16 cellular contexts compared by ENCODE assay signal in the genomic region with DNA sequence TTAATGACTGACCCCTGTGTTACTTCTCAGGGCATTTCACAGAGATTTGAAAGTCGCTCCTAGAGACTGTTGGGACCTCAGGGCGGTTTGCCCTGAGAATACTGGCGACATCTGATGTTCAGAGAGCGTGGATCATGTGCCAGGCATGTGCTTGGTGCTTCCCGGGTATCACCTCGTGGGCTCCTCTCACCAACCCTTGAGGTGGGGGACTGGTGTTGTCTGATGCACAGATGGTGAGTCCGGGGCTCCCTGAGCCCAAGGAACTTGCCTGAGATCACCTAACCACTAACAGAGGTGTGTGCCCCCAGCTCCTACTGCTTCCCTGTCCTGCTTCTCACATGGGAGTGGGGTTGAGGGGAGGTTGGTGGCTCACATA. TPM values are rescaled to one million over a fixed set of nuclear protein-coding genes. Genes with fewer than 3 reads are reported as not detected.
A peak's percentile ranks its signal among the peaks of the same experiment; 100 is the strongest.
DNase-seq lines count a peak whose midpoint lies in the region; ATAC-seq, FAIRE-seq and TF ChIP-seq lines count a peak whose summit lies in the region.
"Had no signal": no experiment of that assay in that cellular context is flagged by ENCODE, and none has a peak within 500 bp of the region (broad histone marks: within the 10 kb centered on the region; RNA-seq: fewer than 3 reads in every experiment).

No MANE protein-coding gene starts in this region.

- H3K4me2 ChIP-seq in HepG2 (ENCODE audit: low read depth, low read length) (no peak overlapping the region), trophoblast cell (ENCODE audit: low read length) (no peak overlapping the region)

- no peak for TF ChIP-seq RAD21 in liver (IDR thresholded peaks at IDR 0.05)
- no peak for TF ChIP-seq RAD21 in HepG2 (CRISPR knock-in tag; IDR thresholded peaks at IDR 0.05)

- H2BK120ac ChIP-seq in trophoblast cell (ENCODE audit: insufficient read depth, low read length, poor library complexity) = no peak overlapping the region

- H3K9me3 ChIP-seq in liver (ENCODE audit: control insufficient read depth in 4 of 4, low read length in 3 of 4) = no peaks in the 10 kb centered on the region
- no peaks in the 10 kb centered on the region for H3K9me3 ChIP-seq in HepG2 (ENCODE audit: low read length)
- H3K9me3 ChIP-seq in trophoblast cell (ENCODE audit: insufficient read depth, low read depth, low read length) = no peaks in the 10 kb centered on the region
- H3K9me3 ChIP-seq: breast epithelium, ovary had no signal

- DNase-seq in HepG2 (ENCODE audit: low spot score) (no peak), trophoblast cell (no peak), frontal cortex (ENCODE audit: low spot score in 2 of 2) (no peak), NCI-H1417 (lab: John Stamatoyannopoulos, UW) (no peak)
- DNase-seq: activated CD4-positive, alpha-beta T cell treated with anti-CD3 and anti-CD28 coated beads, Interleukin-2, amount 50 U/mL, for 1 hour; activated T-cell treated with anti-CD3 and anti-CD28 coated beads, Interleukin-2, amount 50 U/mL, for 1 hour; KG1; ovary had no signal

- peaks cover 0 to 6% (median 0%) of the 10 kb centered on the region in 4 donors for H3K36me3 ChIP-seq in liver (ENCODE audit: control insufficient read depth in 4 of 4, insufficient read depth in 3 of 4, low read depth in 1 of 4, low read length in 3 of 4)
- H3K36me3 ChIP-seq in HepG2 (replicated peaks in 1 of 2; ENCODE audit: control insufficient read depth in 1 of 2, insufficient read depth in 2 of 2, low read length in 2 of 2) = no peaks in the 10 kb centered on the region
- H3K36me3 ChIP-seq in trophoblast cell (ENCODE audit: control insufficient read depth in 1 of 2, insufficient read depth in 2 of 2, low read length in 2 of 2) = no peaks in the 10 kb centered on the region
- H3K36me3 ChIP-seq: breast epithelium, ovary had no signal

- H4K8ac ChIP-seq in trophoblast cell (ENCODE audit: low read depth, low read length) = no peak overlapping the region

- no peak overlapping the region for H3K14ac ChIP-seq in trophoblast cell (ENCODE audit: low read length)

- no peak overlapping the region for H4K91ac ChIP-seq in trophoblast cell (ENCODE audit: low read depth, low read length)

- no peak overlapping the region for H3K4me3 Mint-ChIP-seq in activated T-helper 17 cell treated with anti-CD3 and anti-CD28 coated beads, Interleukin-2, amount 50 U/mL, for 72 hours
- H3K4me3 Mint-ChIP-seq: stimulated activated effector memory CD8-positive, alpha-beta T cell treated with anti-CD3 and anti-CD28 coated beads, Interleukin-12 subunit alpha, Interleukin-12 subunit beta, amount 100 ng/mL, for 72 hours had no signal

- BruUV-seq in HepG2 (replicated peaks; lab: Mats Ljungman, UMichigan) = no TSS peak

- no peaks in the 10 kb centered on the region for H3K36me3 Mint-ChIP-seq in activated T-helper 17 cell treated with anti-CD3 and anti-CD28 coated beads, Interleukin-2, amount 50 U/mL, for 72 hours (ENCODE audit: low read depth)
- H3K36me3 Mint-ChIP-seq: activated naive CD4-positive, alpha-beta T cell treated with anti-CD3 and anti-CD28 coated beads, Interleukin-2, amount 50 U/mL, for 72 hours; stimulated activated effector memory CD8-positive, alpha-beta T cell treated with anti-CD3 and anti-CD28 coated beads, Interleukin-12 subunit alpha, Interleukin-12 subunit beta, amount 100 ng/mL, for 72 hours had no signal

- no peaks in the 10 kb centered on the region for H4K20me1 ChIP-seq in HepG2 (ENCODE audit: insufficient read depth, low read length)

- H3K23ac ChIP-seq in trophoblast cell (ENCODE audit: low read length) = no peak overlapping the region

- peak overlapping the region; percentile 45 for H2BK12ac ChIP-seq in trophoblast cell (ENCODE audit: low read length)

- H3K79me2 ChIP-seq in HepG2 (ENCODE audit: insufficient read depth, low read length) = no peaks in the 10 kb centered on the region
- H3K79me2 ChIP-seq in trophoblast cell (ENCODE audit: control insufficient read depth, insufficient read depth, low read length, poor library complexity) = peaks cover 1% of the 10 kb centered on the region

- H3K27me3 ChIP-seq in liver (ENCODE audit: control insufficient read depth in 4 of 4, insufficient read depth in 4 of 4, low read length in 3 of 4) (no peaks in the 10 kb centered on the region), HepG2 (ENCODE audit: control insufficient read depth in 1 of 2, insufficient read depth in 2 of 2, low read length in 2 of 2) (no peaks in the 10 kb centered on the region), trophoblast cell (ENCODE audit: insufficient read depth, low read length) (no peaks in the 10 kb centered on the region)
- H3K27me3 ChIP-seq: breast epithelium, ovary had no signal

- TF ChIP-seq CTCF in liver (IDR thresholded peaks at IDR 0.05; ENCODE audit: low read depth, low read length, missing input control) = no peak
- TF ChIP-seq CTCF in HepG2 (CRISPR knock-in tag; IDR thresholded peaks at IDR 0.05) = no peak

- no peak overlapping the region for H3K9ac ChIP-seq in liver (ENCODE audit: low read depth in 1 of 2, low read length in 2 of 2)
- no peak overlapping the region for H3K9ac ChIP-seq in HepG2 (ENCODE audit: insufficient read depth, low read depth, low read length)
- H3K9ac ChIP-seq in trophoblast cell (ENCODE audit: low read length) = no peak overlapping the region

- TF ChIP-seq POLR2A in HepG2 (IDR thresholded peaks at IDR 0.05; ENCODE audit: insufficient read depth in 1 of 2, low read depth in 2 of 2, low read length in 2 of 2) = no peak
- no peak for TF ChIP-seq POLR2A in GM18505 (IDR thresholded peaks at IDR 0.05; ENCODE audit: borderline replicate concordance, extremely low read depth, insufficient read depth, insufficient read length)

- no peaks in the 10 kb centered on the region for H3K4me1 Mint-ChIP-seq in activated T-helper 17 cell treated with anti-CD3 and anti-CD28 coated beads, Interleukin-2, amount 50 U/mL, for 72 hours

- H4K12ac ChIP-seq in trophoblast cell (ENCODE audit: low read depth, low read length) = no peak overlapping the region

- H3K18ac ChIP-seq in trophoblast cell (ENCODE audit: low read length) = no peak overlapping the region

- H3K4ac ChIP-seq in trophoblast cell (ENCODE audit: low read depth, low read length) = no peak overlapping the region

- H2AK5ac ChIP-seq in trophoblast cell (ENCODE audit: low read length) = peak overlapping the region; percentile 47

- 76% methylated on average over 7 of the region's 7 CpGs for WGBS in liver
- 97% methylated on average over 3 of the region's 7 CpGs for WGBS in HepG2 (ENCODE audit: low lambda C conversion rate)
- no CpG with 5 or more reads among the region's 7 CpGs for WGBS in trophoblast cell (ENCODE audit: extremely low coverage, insufficient coverage, insufficient read length)

- H3K9me3 Mint-ChIP-seq in activated T-helper 17 cell treated with anti-CD3 and anti-CD28 coated beads, Interleukin-2, amount 50 U/mL, for 72 hours = no peaks in the 10 kb centered on the region
- H3K9me3 Mint-ChIP-seq: activated naive CD4-positive, alpha-beta T cell treated with anti-CD3 and anti-CD28 coated beads, Interleukin-2, amount 50 U/mL, for 72 hours; stimulated activated effector memory CD8-positive, alpha-beta T cell treated with anti-CD3 and anti-CD28 coated beads, Interleukin-12 subunit alpha, Interleukin-12 subunit beta, amount 100 ng/mL, for 72 hours had no signal

- TF ChIP-seq EP300 in HepG2 (IDR thresholded peaks at IDR 0.05; ENCODE audit: low read depth in 2 of 2, low read length in 2 of 2) (no peak), HepG2 (CRISPR knock-in tag; IDR thresholded peaks at IDR 0.05; ENCODE audit: borderline replicate concordance) (no peak)

- in situ Hi-C loops in HepG2 (cut with HindIII; ENCODE audit: extremely low pct_ligation_motif_present, low pct_unique_long_range_greater_than_20kb) = no loop called here

- no peak overlapping the region for H3K27ac Mint-ChIP-seq in activated T-helper 17 cell treated with anti-CD3 and anti-CD28 coated beads, Interleukin-2, amount 50 U/mL, for 72 hours
- H3K27ac Mint-ChIP-seq: activated naive CD4-positive, alpha-beta T cell treated with anti-CD3 and anti-CD28 coated beads, Interleukin-2, amount 50 U/mL, for 72 hours; stimulated activated effector memory CD8-positive, alpha-beta T cell treated with anti-CD3 and anti-CD28 coated beads, Interleukin-12 subunit alpha, Interleukin-12 subunit beta, amount 100 ng/mL, for 72 hours had no signal

- H3K4me3 ChIP-seq in liver (ENCODE audit: low read depth in 1 of 3, low read length in 3 of 3) = no peak overlapping the region
- H3K4me3 ChIP-seq in HepG2 (replicated peaks in 1 of 3; ENCODE audit: insufficient read depth in 1 of 3, low read depth in 2 of 3, low read length in 3 of 3) = no peak overlapping the region
- H3K4me3 ChIP-seq in trophoblast cell (ENCODE audit: low read depth, low read length) = no peak overlapping the region
- H3K4me3 ChIP-seq: breast epithelium, ovary had no signal

- no peak overlapping the region for H2AFZ ChIP-seq in HepG2 (ENCODE audit: low read length)
- H2AFZ ChIP-seq in trophoblast cell (ENCODE audit: insufficient read depth, low read length, poor library complexity) = no peak overlapping the region

- POLR2A ChIA-PET in HepG2 (lab: Yijun Ruan, JAX) = interaction anchor here (1.3 kb wide), 1 partner anchor 9 kb away, joined by 5 read pairs; no protein-coding TSS in a partner anchor

- H3K27me3 Mint-ChIP-seq in activated T-helper 17 cell treated with anti-CD3 and anti-CD28 coated beads, Interleukin-2, amount 50 U/mL, for 72 hours = peaks cover 38% of the 10 kb centered on the region

- FAIRE-seq in HepG2 (lab: Jason Lieb, UNC) (no peak), frontal cortex (lab: Jason Lieb, UNC) (no peak)

- intact Hi-C loops in HepG2 (cut with micrococcal nuclease; ENCODE audit: unreplicated experiment) = no loop called here

- H3K4me1 ChIP-seq in liver (ENCODE audit: control insufficient read depth in 4 of 4, insufficient read depth in 4 of 4, low read length in 3 of 4) (peaks cover 42 to 68% (median 57%) of the 10 kb centered on the region in 4 donors), HepG2 (ENCODE audit: insufficient read depth, low read length) (peaks cover 64% of the 10 kb centered on the region), trophoblast cell (ENCODE audit: control insufficient read depth in 1 of 2, insufficient read depth in 2 of 2, low read length in 2 of 2) (peaks cover 58 to 67% of the 10 kb centered on the region in 2 experiments)

- ATAC-seq in HepG2 (no peak), GM18505 (IDR thresholded peaks at IDR 0.05; ENCODE audit: unreplicated experiment) (no peak)
- no peak for ATAC-seq in activated T-helper 17 cell treated with anti-CD3 and anti-CD28 coated beads, Interleukin-2, amount 50 U/mL, for 72 hours (replicated peaks)
- ATAC-seq: stimulated activated effector memory CD8-positive, alpha-beta T cell treated with anti-CD3 and anti-CD28 coated beads, Interleukin-12 subunit alpha, Interleukin-12 subunit beta, amount 100 ng/mL, for 72 hours had no signal

- CTCF ChIA-PET in HepG2 (lab: Yijun Ruan, JAX; ENCODE audit: low intra/inter-chr PET ratio, low total read pairs) = no interaction called here

- H3K27ac ChIP-seq in liver (ENCODE audit: low read depth in 1 of 2, low read length in 2 of 2) (no peak overlapping the region), HepG2 (ENCODE audit: extremely low read length, insufficient read depth, low read length) (no peak overlapping the region), cingulate gyrus (ENCODE audit: low read depth, low read length) (peak overlapping the region; percentile 3), trophoblast cell (ENCODE audit: low read depth, low read length) (no peak overlapping the region)
- H3K27ac ChIP-seq: HL-60, ovary had no signal

- H2BK5ac ChIP-seq in trophoblast cell (ENCODE audit: low read depth, low read length, poor library complexity) = no peak overlapping the region

- peaks cover 15% of the 10 kb centered on the region for H3K79me1 ChIP-seq in trophoblast cell (ENCODE audit: low read length)

RNA-seq across cellular contexts. Expression of gene ATOH8, which starts 16.2 kb away (rescaled TPM):
- 10 to 100 TPM in 1 of 2 donors, under 1 TPM in 1; 0.33 to 37.7 TPM for total RNA-seq in liver
- 10 to 100 TPM; 20.4 to 33.2 TPM for polyA plus RNA-seq in liver
- total RNA-seq in HepG2 (2016; rRNA removed; fragmentation: Illumina TruSeq; extraction: Trizol) = 0.11 and 0.13 TPM in 2 replicates
- 0.10 TPM in 1 of 2 replicates, not detected in the other for total RNA-seq in HepG2 (2016; cell fraction: cytosol; rRNA removed; fragmentation: Illumina TruSeq; extraction: Trizol; ENCODE audit: low read depth)
- total RNA-seq in HepG2 (2016; cell fraction: insoluble cytoplasmic fraction; rRNA removed; fragmentation: Illumina TruSeq; extraction: Trizol) = 0.13 and 0.21 TPM in 2 replicates
- 0.12 and 0.21 TPM in 2 replicates for total RNA-seq in HepG2 (2016; cell fraction: membrane; rRNA removed; fragmentation: Illumina TruSeq; extraction: Trizol)
- 0.34 and 0.38 TPM in 2 replicates for total RNA-seq in HepG2 (2016; cell fraction: nucleus; rRNA removed; fragmentation: Illumina TruSeq; extraction: Trizol)
- polyA plus RNA-seq in HepG2 (2011; rRNA removed) = 0.22 and 0.61 TPM in 2 replicates
- polyA plus RNA-seq in HepG2 (2011; cell fraction: cytosol; rRNA removed) = 0.23 and 0.62 TPM in 2 replicates
- 0.55 and 0.88 TPM in 2 replicates for polyA plus RNA-seq in HepG2 (2011; cell fraction: nucleus; rRNA removed)
- 0.13 TPM in 1 of 2 replicates, not detected in the other for polyA plus RNA-seq in HepG2 (2012)
- not detected in 2 replicates for polyA plus RNA-seq in HepG2 (2016; cell fraction: cytosol; fragmentation: Illumina TruSeq; extraction: Trizol; ENCODE audit: low read depth)
- polyA plus RNA-seq in HepG2 (2016; cell fraction: insoluble cytoplasmic fraction; fragmentation: Illumina TruSeq; extraction: Trizol; ENCODE audit: low read depth) = 0.11 and 0.14 TPM in 2 replicates
- polyA plus RNA-seq in HepG2 (2016; cell fraction: membrane; fragmentation: Illumina TruSeq; extraction: Trizol; ENCODE audit: low read depth) = 0.13 TPM in 1 of 2 replicates, not detected in the other
- polyA plus RNA-seq in HepG2 (2016; cell fraction: nucleus; fragmentation: Illumina TruSeq; extraction: Trizol; ENCODE audit: insufficient read depth, low read depth) = 0.15 and 0.25 TPM in 2 replicates
- 1.6 and 10.7 TPM in 2 replicates for polyA minus RNA-seq in HepG2 (2011; rRNA and poly(A)+ RNA removed; ENCODE audit: low replicate concordance)
- 0.44 TPM in 1 of 2 replicates, not detected in the other for polyA minus RNA-seq in HepG2 (2011; cell fraction: cytosol; rRNA and poly(A)+ RNA removed)
- polyA minus RNA-seq in HepG2 (2011; cell fraction: nucleus; rRNA and poly(A)+ RNA removed) = 0.62 and 1.4 TPM in 2 replicates
- polyA plus RNA-seq in trophoblast cell (2013) = 1.8 and 2.0 TPM in 2 replicates
- 2.0 TPM for total RNA-seq in frontal cortex
- total RNA-seq in activated T-helper 17 cell treated with anti-CD3 and anti-CD28 coated beads, Interleukin-2, amount 50 U/mL, for 72 hours = not detected
- total RNA-seq: activated naive CD4-positive, alpha-beta T cell treated with anti-CD3 and anti-CD28 coated beads, Interleukin-2, amount 50 U/mL, for 72 hours had no signal
